ENCODE assay signal across 26 cellular contexts in the genomic region with DNA sequence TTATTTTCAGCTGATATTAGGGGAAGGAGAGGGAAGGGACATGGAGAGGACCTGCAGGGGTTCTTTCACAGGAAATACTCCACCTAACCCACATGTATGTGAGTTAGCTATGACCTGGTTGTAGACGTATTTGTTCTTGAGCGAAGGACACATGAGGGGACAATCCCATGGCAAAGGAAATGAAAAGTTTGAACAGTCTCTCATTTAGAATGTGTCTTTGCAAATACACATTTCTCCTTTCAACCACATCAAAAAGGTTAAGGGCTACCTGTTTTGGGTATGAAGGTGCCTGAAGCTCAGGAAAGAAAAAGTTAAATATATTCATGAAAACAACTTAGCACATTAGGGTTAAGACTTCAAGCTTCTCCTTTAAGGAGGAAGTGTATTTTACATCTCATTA. TPM values are rescaled to one million over a fixed set of nuclear protein-coding genes. Genes with fewer than 3 reads are reported as not detected.
DNase-seq lines count a peak whose midpoint lies in the region; ATAC-seq, FAIRE-seq and TF ChIP-seq lines count a peak whose summit lies in the region.
"Had no signal": no experiment of that assay in that cellular context is flagged by ENCODE, and none has a peak within 500 bp of the region (broad histone marks: within the 10 kb centered on the region; RNA-seq: fewer than 3 reads in every experiment).

No MANE protein-coding gene starts in this region.

- H3K27ac Mint-ChIP-seq in immature natural killer cell (no peak overlapping the region), glutamatergic neuron (ENCODE audit: unreplicated experiment) (no peak overlapping the region)
- H3K27ac Mint-ChIP-seq: activated naive CD4-positive, alpha-beta T cell treated with anti-CD3 and anti-CD28 coated beads, Interleukin-2, amount 10 ng/mL, durations not matched to agents 7 days and 5 days; activated T-helper 1 cell treated with anti-CD3 and anti-CD28 coated beads, Interleukin-12 subunit alpha, Interleukin-12 subunit beta, Interleukin-2, Interleukin-4 antibody, amounts not matched to agents 30 ng/mL and 10 ng/mL and 1 ng/mL, durations not matched to agents 14 hours and 24 hours and 36 hours had no signal

- no peak for TF ChIP-seq CTCF in PC-9 (conservative IDR thresholded peaks at IDR 0.05)
- no peak for TF ChIP-seq CTCF in HepG2 (CRISPR knock-in tag; IDR thresholded peaks at IDR 0.05)
- TF ChIP-seq CTCF in upper lobe of left lung (IDR thresholded peaks at IDR 0.05) = no peak
- TF ChIP-seq CTCF in glutamatergic neuron (IDR thresholded peaks at IDR 0.05; ENCODE audit: partially characterized antibody, unreplicated experiment) = no peak

- H2AFZ ChIP-seq in PC-9 = no peak overlapping the region
- no peak overlapping the region for H2AFZ ChIP-seq in HepG2 (ENCODE audit: low read length)

- peaks cover 5 to 12% (median 6%) of the 10 kb centered on the region in 3 donors for H3K27me3 Mint-ChIP-seq in immature natural killer cell (ENCODE audit: low read depth in 3 of 3)
- no peaks in the 10 kb centered on the region for H3K27me3 Mint-ChIP-seq in glutamatergic neuron (ENCODE audit: unreplicated experiment)

- no peak for TF ChIP-seq EP300 in HepG2 (IDR thresholded peaks at IDR 0.05; ENCODE audit: low read depth in 2 of 2, low read length in 2 of 2)
- no peak for TF ChIP-seq EP300 in HepG2 (CRISPR knock-in tag; IDR thresholded peaks at IDR 0.05; ENCODE audit: borderline replicate concordance)
- no peak for TF ChIP-seq EP300 in upper lobe of left lung (IDR thresholded peaks at IDR 0.05)

- no peak overlapping the region for H3K4me3 ChIP-seq in PC-9
- no peak overlapping the region for H3K4me3 ChIP-seq in HepG2 (replicated peaks in 1 of 3; ENCODE audit: insufficient read depth in 1 of 3, low read depth in 2 of 3, low read length in 3 of 3)
- no peak overlapping the region for H3K4me3 ChIP-seq in upper lobe of left lung
- H3K4me3 ChIP-seq: colonic mucosa, esophagus squamous epithelium, HAP-1, ovary, stomach, transverse colon had no signal

- H3F3A ChIP-seq in PC-9 (ENCODE audit: insufficient read depth, low read depth) = peaks cover 26% of the 10 kb centered on the region

- H3K27me3 ChIP-seq in PC-9 (ENCODE audit: insufficient read depth, low read depth) (no peaks in the 10 kb centered on the region), HepG2 (ENCODE audit: control insufficient read depth in 1 of 2, insufficient read depth in 2 of 2, low read length in 2 of 2) (no peaks in the 10 kb centered on the region), upper lobe of left lung (no peaks in the 10 kb centered on the region)
- H3K27me3 ChIP-seq: BE2C, colonic mucosa, esophagus squamous epithelium, ovary, stomach, transverse colon had no signal

- no peak overlapping the region for H3K9ac ChIP-seq in HepG2 (ENCODE audit: insufficient read depth, low read depth, low read length)

- DNase-seq in SIG-M5 treated with dmso at 0.1 percent for 504 hours (lab: John Stamatoyannopoulos, UW; ENCODE audit: unreplicated experiment) (peak; percentile 48), SIG-M5 (lab: John Stamatoyannopoulos, UW) (no peak), PC-9 (no peak), HepG2 (ENCODE audit: low spot score) (no peak), upper lobe of left lung (no peak), immature natural killer cell (no peak), glutamatergic neuron (no peak), sciatic nerve (ENCODE audit: low spot score) (no peak)
- DNase-seq: 8988T; activated naive CD4-positive, alpha-beta T cell treated with anti-CD3 and anti-CD28 coated beads, Interleukin-2, amount 10 ng/mL, durations not matched to agents 7 days and 5 days; amygdala; BE2C; DMS79; esophagus squamous epithelium; mesendoderm; NCI-H1105; NCI-H1930; NCI-H526 treated with DMSO at 0.1 percent for 48 hours; ovary; stomach; T-helper 9 cell; transverse colon had no signal

- no peaks in the 10 kb centered on the region for H4K20me1 ChIP-seq in PC-9 (ENCODE audit: insufficient read depth)
- H4K20me1 ChIP-seq in HepG2 (ENCODE audit: insufficient read depth, low read length) = peaks cover 12% of the 10 kb centered on the region; the same call in 1 of the 2 replicates

- H3K79me2 ChIP-seq in PC-9 (ENCODE audit: low read depth) (peaks cover 10% of the 10 kb centered on the region; the same call in 1 of the 2 replicates), HepG2 (ENCODE audit: insufficient read depth, low read length) (peaks cover 28% of the 10 kb centered on the region)

- H3K36me3 ChIP-seq in PC-9 (ENCODE audit: low read depth) = peaks cover 32% of the 10 kb centered on the region
- peaks cover 10 to 32% of the 10 kb centered on the region in 2 experiments for H3K36me3 ChIP-seq in HepG2 (replicated peaks in 1 of 2; ENCODE audit: control insufficient read depth in 1 of 2, insufficient read depth in 2 of 2, low read length in 2 of 2)
- H3K36me3 ChIP-seq in upper lobe of left lung = peaks cover 0 to 11% (median 0%) of the 10 kb centered on the region in 4 donors
- H3K36me3 ChIP-seq: BE2C, colonic mucosa, ovary, transverse colon had no signal

- no peak for TF ChIP-seq POLR2A in HepG2 (IDR thresholded peaks at IDR 0.05; ENCODE audit: insufficient read depth in 1 of 2, low read depth in 2 of 2, low read length in 2 of 2)
- no peak for TF ChIP-seq POLR2A in upper lobe of left lung (IDR thresholded peaks at IDR 0.05)

- ATAC-seq in HepG2 = no peak
- peak in 1 of 2 donors; percentile 29 for ATAC-seq in upper lobe of left lung (ENCODE audit: low FRiP score in 2 of 2)
- no peak for ATAC-seq in sciatic nerve
- ATAC-seq: WTC11 had no signal

- H3K4me1 ChIP-seq in PC-9 (replicated peaks; ENCODE audit: insufficient read depth) = peaks cover 22% of the 10 kb centered on the region
- peaks cover 80% of the 10 kb centered on the region for H3K4me1 ChIP-seq in HepG2 (ENCODE audit: insufficient read depth, low read length)
- peaks cover 0 to 13% (median 6%) of the 10 kb centered on the region in 4 donors for H3K4me1 ChIP-seq in upper lobe of left lung

- H3K4me1 Mint-ChIP-seq in immature natural killer cell = no peaks in the 10 kb centered on the region
- H3K4me1 Mint-ChIP-seq in glutamatergic neuron (ENCODE audit: low read depth, unreplicated experiment) = peaks cover 2% of the 10 kb centered on the region

- CTCF ChIA-PET in PC-9 (lab: Charles Lee) (no interaction called here), HepG2 (lab: Yijun Ruan, JAX; ENCODE audit: low intra/inter-chr PET ratio, low total read pairs) (no interaction called here)

- H3K4me2 ChIP-seq in PC-9 (peak overlapping the region; percentile 10), HepG2 (ENCODE audit: low read depth, low read length) (no peak overlapping the region)

- POLR2A ChIA-PET in PC-9 (lab: Charles Lee; ENCODE audit: unreplicated experiment) (interaction anchor here (0.7 kb wide), 1 partner anchor 33 kb away, joined by 3 read pairs; no protein-coding TSS in a partner anchor), HepG2 (lab: Yijun Ruan, JAX) (interaction anchor here (3.4 kb wide), 1 partner anchor 8 kb away, joined by 44 read pairs; the partner anchor contains the start of gene PYGL)

- H3K9me3 Mint-ChIP-seq in immature natural killer cell (no peaks in the 10 kb centered on the region), glutamatergic neuron (ENCODE audit: unreplicated experiment) (no peaks in the 10 kb centered on the region)
- H3K9me3 Mint-ChIP-seq: activated naive CD4-positive, alpha-beta T cell treated with anti-CD3 and anti-CD28 coated beads, Interleukin-2, amount 10 ng/mL, durations not matched to agents 7 days and 5 days; activated T-helper 1 cell treated with anti-CD3 and anti-CD28 coated beads, Interleukin-12 subunit alpha, Interleukin-12 subunit beta, Interleukin-2, Interleukin-4 antibody, amounts not matched to agents 30 ng/mL and 10 ng/mL and 1 ng/mL, durations not matched to agents 14 hours and 24 hours and 36 hours; WTC11 had no signal

- TF ChIP-seq RAD21 in HepG2 (CRISPR knock-in tag; IDR thresholded peaks at IDR 0.05) = no peak

- no peaks in the 10 kb centered on the region for H3K36me3 Mint-ChIP-seq in immature natural killer cell
- no peaks in the 10 kb centered on the region for H3K36me3 Mint-ChIP-seq in glutamatergic neuron (ENCODE audit: unreplicated experiment)
- H3K36me3 Mint-ChIP-seq: activated naive CD4-positive, alpha-beta T cell treated with anti-CD3 and anti-CD28 coated beads, Interleukin-2, amount 10 ng/mL, durations not matched to agents 7 days and 5 days had no signal

- intact Hi-C loops in PC-9 (cut with micrococcal nuclease; ENCODE audit: unreplicated experiment) (no loop called here), HepG2 (cut with micrococcal nuclease; ENCODE audit: unreplicated experiment) (loop anchor here (5.0 kb wide), 1 partner anchor 105 kb away; the partner anchor contains the start of gene NIN), sciatic nerve (cut with DNase I) (no loop called here)

- no peaks in the 10 kb centered on the region; the same call in 1 of the 2 replicates for H3K9me2 ChIP-seq in PC-9 (ENCODE audit: insufficient read depth)

- in situ Hi-C loops in HepG2 (cut with HindIII; ENCODE audit: extremely low pct_ligation_motif_present, low pct_unique_long_range_greater_than_20kb) = no loop called here

- H3K27ac ChIP-seq in PC-9 (peak overlapping the region; percentile 46), HepG2 (ENCODE audit: extremely low read length, insufficient read depth, low read length) (peak overlapping the region; percentile 76), upper lobe of left lung (peak overlapping the region; percentile 36 to 76 (median 44))
- H3K27ac ChIP-seq: colonic mucosa, ovary, transverse colon had no signal

- 71% methylated on average over 2 of the region's 2 CpGs for WGBS in HepG2 (ENCODE audit: low lambda C conversion rate)
- WGBS in upper lobe of left lung, 2 donors = 66 to 74% methylated on average over 2 of the region's 2 CpGs

- no TSS peak for BruUV-seq in PC-9 (replicated peaks; lab: Mats Ljungman, UMichigan)
- no TSS peak for BruUV-seq in HepG2 (replicated peaks; lab: Mats Ljungman, UMichigan)

- no peaks in the 10 kb centered on the region for H3K9me3 ChIP-seq in PC-9 (ENCODE audit: insufficient read depth, low read depth)
- H3K9me3 ChIP-seq in HepG2 (ENCODE audit: low read length) = no peaks in the 10 kb centered on the region
- H3K9me3 ChIP-seq in upper lobe of left lung = no peaks in the 10 kb centered on the region
- H3K9me3 ChIP-seq: BE2C, colonic mucosa, esophagus squamous epithelium, HAP-1, ovary, stomach, transverse colon had no signal

- H3K4me3 Mint-ChIP-seq in immature natural killer cell (no peak overlapping the region), glutamatergic neuron (ENCODE audit: unreplicated experiment) (no peak overlapping the region)
- H3K4me3 Mint-ChIP-seq: activated naive CD4-positive, alpha-beta T cell treated with anti-CD3 and anti-CD28 coated beads, Interleukin-2, amount 10 ng/mL, durations not matched to agents 7 days and 5 days; activated T-helper 1 cell treated with anti-CD3 and anti-CD28 coated beads, Interleukin-12 subunit alpha, Interleukin-12 subunit beta, Interleukin-2, Interleukin-4 antibody, amounts not matched to agents 30 ng/mL and 10 ng/mL and 1 ng/mL, durations not matched to agents 14 hours and 24 hours and 36 hours; WTC11 had no signal

- FAIRE-seq in HepG2 (lab: Jason Lieb, UNC) = no peak

RNA-seq across cellular contexts. Expression of gene PYGL, which starts 7.4 kb away (rescaled TPM):
- 75.6 and 84.2 TPM in 2 replicates for total RNA-seq in PC-9 (2021)
- 110 and 138 TPM in 2 replicates for total RNA-seq in HepG2 (2016; rRNA removed; fragmentation: Illumina TruSeq; extraction: Trizol)
- 24.2 and 25.1 TPM in 2 replicates for total RNA-seq in HepG2 (2016; cell fraction: cytosol; rRNA removed; fragmentation: Illumina TruSeq; extraction: Trizol; ENCODE audit: low read depth)
- 104 and 122 TPM in 2 replicates for total RNA-seq in HepG2 (2016; cell fraction: insoluble cytoplasmic fraction; rRNA removed; fragmentation: Illumina TruSeq; extraction: Trizol)
- 42.2 and 48.9 TPM in 2 replicates for total RNA-seq in HepG2 (2016; cell fraction: membrane; rRNA removed; fragmentation: Illumina TruSeq; extraction: Trizol)
- 69.1 and 77.8 TPM in 2 replicates for total RNA-seq in HepG2 (2016; cell fraction: nucleus; rRNA removed; fragmentation: Illumina TruSeq; extraction: Trizol)
- polyA plus RNA-seq in HepG2 (2011; rRNA removed) = 93.4 and 98.4 TPM in 2 replicates
- polyA plus RNA-seq in HepG2 (2011; cell fraction: cytosol; rRNA removed) = 56.3 and 63.7 TPM in 2 replicates
- 149 and 157 TPM in 2 replicates for polyA plus RNA-seq in HepG2 (2011; cell fraction: nucleus; rRNA removed)
- polyA plus RNA-seq in HepG2 (2012) = 83.7 and 96.3 TPM in 2 replicates
- polyA plus RNA-seq in HepG2 (2016; cell fraction: cytosol; fragmentation: Illumina TruSeq; extraction: Trizol; ENCODE audit: low read depth) = 8.8 and 10.5 TPM in 2 replicates
- 95.4 and 102 TPM in 2 replicates for polyA plus RNA-seq in HepG2 (2016; cell fraction: insoluble cytoplasmic fraction; fragmentation: Illumina TruSeq; extraction: Trizol; ENCODE audit: low read depth)
- 16.6 and 19.8 TPM in 2 replicates for polyA plus RNA-seq in HepG2 (2016; cell fraction: membrane; fragmentation: Illumina TruSeq; extraction: Trizol; ENCODE audit: low read depth)
- polyA plus RNA-seq in HepG2 (2016; cell fraction: nucleus; fragmentation: Illumina TruSeq; extraction: Trizol; ENCODE audit: insufficient read depth, low read depth) = 103 and 119 TPM in 2 replicates
- 42.1 and 79.4 TPM in 2 replicates for polyA minus RNA-seq in HepG2 (2011; rRNA and poly(A)+ RNA removed; ENCODE audit: low replicate concordance)
- 85.3 and 93.5 TPM in 2 replicates for polyA minus RNA-seq in HepG2 (2011; cell fraction: cytosol; rRNA and poly(A)+ RNA removed)
- polyA minus RNA-seq in HepG2 (2011; cell fraction: nucleus; rRNA and poly(A)+ RNA removed) = 147 and 159 TPM in 2 replicates
- 10 to 100 TPM; 33.6 to 73.2 (median 55.9) TPM for total RNA-seq in upper lobe of left lung
- 1 to 10 TPM in 1 of 3 donors, under 1 TPM in 1, not detected in 1; 0.50 to 2.1 TPM for polyA plus RNA-seq in immature natural killer cell
- 1.2 TPM for total RNA-seq in glutamatergic neuron (ENCODE audit: unreplicated experiment)
- 72.1 TPM for total RNA-seq in sciatic nerve

Comparison
In these comparisons a context has a peak if more than half of its experiments do, and no peak if none do; other contexts are left out.
1. RNA of gene PYGL, which starts 7.4 kb away (total RNA-seq): 24.2 to 138 TPM in HepG2, 75.6 to 84.2 TPM in PC-9, 72.1 TPM in sciatic nerve (single experiment) and 33.6 to 73.2 TPM in upper lobe of left lung; 1.2 TPM in glutamatergic neuron (single experiment); every median in the first group is over 10 times any median in the second.
2. Peak in every context shown above with its lines, with median percentiles within 50 percentile points of each other: H3K27ac ChIP-seq.